In genomic region chr12:57089259-57090245, GRCh38 we compare ENCODE assay signal across 8 cellular contexts. TPM values are rescaled to one million over a fixed set of nuclear protein-coding genes. Genes with fewer than 3 reads are reported as not detected.
DNase-seq lines count a peak whose midpoint lies in the region; ATAC-seq and TF ChIP-seq lines count a peak whose summit lies in the region.

No MANE protein-coding gene starts in this region.

- H3K9ac ChIP-seq in ES-I3 (ENCODE audit: low read depth, low read length) (peak overlapping the region; percentile 79), mucosa of stomach (ENCODE audit: low read length) (peak overlapping the region; percentile 54)

- TF ChIP-seq EP300 in suprapubic skin (IDR thresholded peaks at IDR 0.05) = no peak

- H3K27ac ChIP-seq in suprapubic skin = peak overlapping the region; percentile 97

- H3K4me3 ChIP-seq in mucosa of stomach (ENCODE audit: low read length) (peak overlapping the region; percentile 22), suprapubic skin (peak overlapping the region; percentile 74)

- 1% methylated on average over 37 of the region's 47 CpGs for WGBS in suprapubic skin

- no peaks in the 10 kb centered on the region for H3K36me3 ChIP-seq in ES-I3 (ENCODE audit: insufficient read depth, low read length)
- no peaks in the 10 kb centered on the region for H3K36me3 ChIP-seq in mucosa of stomach (ENCODE audit: control insufficient read depth, insufficient read depth, low read length)
- peaks cover 31% of the 10 kb centered on the region for H3K36me3 ChIP-seq in suprapubic skin

- H3K9me3 ChIP-seq in ES-I3 (ENCODE audit: control insufficient read depth, insufficient read depth, low read length) (no peaks in the 10 kb centered on the region), mucosa of stomach (ENCODE audit: control insufficient read depth, low read length) (no peaks in the 10 kb centered on the region), suprapubic skin (no peaks in the 10 kb centered on the region)

- H3K27me3 ChIP-seq in mucosa of stomach (ENCODE audit: control insufficient read depth, insufficient read depth, low read length) = no peaks in the 10 kb centered on the region
- no peaks in the 10 kb centered on the region for H3K27me3 ChIP-seq in suprapubic skin

- DNase-seq in NCI-H2227 (lab: John Stamatoyannopoulos, UW; ENCODE audit: unreplicated experiment) = peak; percentile 61
- peak; percentile 59 for DNase-seq in activated T-cell treated with anti-CD3 and anti-CD28 coated beads for 4 hours
- peak; percentile 86 to 87 for DNase-seq in suprapubic skin (ENCODE audit: low spot score in 2 of 2)

- ATAC-seq in esophagus mucosa = peak; percentile 1
- ATAC-seq in GM21360 (IDR thresholded peaks at IDR 0.05; ENCODE audit: unreplicated experiment) = no peak
- no peak for ATAC-seq in HG02678 (IDR thresholded peaks at IDR 0.05; ENCODE audit: unreplicated experiment)

- peak in 1 of 2 donors; percentile 28 for TF ChIP-seq POLR2A in suprapubic skin (IDR thresholded peaks at IDR 0.05)

- peaks cover 14% of the 10 kb centered on the region; the same call in 1 of the 2 replicates for H3K4me1 ChIP-seq in ES-I3 (ENCODE audit: insufficient read depth, low read length)
- H3K4me1 ChIP-seq in mucosa of stomach (ENCODE audit: control insufficient read depth, insufficient read depth, low read length) = peaks cover 31% of the 10 kb centered on the region
- H3K4me1 ChIP-seq in suprapubic skin = peaks cover 65% of the 10 kb centered on the region

- TF ChIP-seq CTCF in suprapubic skin (IDR thresholded peaks at IDR 0.05) = no peak

RNA-seq across cellular contexts. Expression of gene NAB2, which starts 0.6 kb away (rescaled TPM):
- total RNA-seq in esophagus mucosa = 13.7 TPM
- 10 to 100 TPM; 28.2 to 52.5 (median 36.9) TPM for total RNA-seq in suprapubic skin

RNA-seq across cellular contexts. Expression of gene NEMP1, which starts 11.0 kb away (rescaled TPM):
- total RNA-seq in esophagus mucosa (5.7 TPM), suprapubic skin (10 to 100 TPM in 2 of 4 donors, 1 to 10 TPM in 2; 6.5 to 31.2 (median 9.5) TPM)

RNA-seq across cellular contexts. Expression of gene STAT6, which starts 21.6 kb away (rescaled TPM):
- total RNA-seq in esophagus mucosa = 108 TPM
- total RNA-seq in suprapubic skin = 100 to 1,000 TPM; 140 to 348 (median 183) TPM

RNA-seq across cellular contexts. Expression of gene LRP1, which starts 38.7 kb away (rescaled TPM):
- 74.0 TPM for total RNA-seq in esophagus mucosa
- total RNA-seq in suprapubic skin = 100 to 1,000 TPM in 2 of 4 donors, 10 to 100 TPM in 2; 83.1 to 149 (median 106) TPM

RNA-seq across cellular contexts. Expression of gene MYO1A, which starts 39.6 kb away (rescaled TPM):
- total RNA-seq in esophagus mucosa (0.52 TPM), suprapubic skin (1 to 10 TPM in 1 of 4 donors, under 1 TPM in 3; 0.16 to 2.3 (median 0.58) TPM)
